In the genomic region with DNA sequence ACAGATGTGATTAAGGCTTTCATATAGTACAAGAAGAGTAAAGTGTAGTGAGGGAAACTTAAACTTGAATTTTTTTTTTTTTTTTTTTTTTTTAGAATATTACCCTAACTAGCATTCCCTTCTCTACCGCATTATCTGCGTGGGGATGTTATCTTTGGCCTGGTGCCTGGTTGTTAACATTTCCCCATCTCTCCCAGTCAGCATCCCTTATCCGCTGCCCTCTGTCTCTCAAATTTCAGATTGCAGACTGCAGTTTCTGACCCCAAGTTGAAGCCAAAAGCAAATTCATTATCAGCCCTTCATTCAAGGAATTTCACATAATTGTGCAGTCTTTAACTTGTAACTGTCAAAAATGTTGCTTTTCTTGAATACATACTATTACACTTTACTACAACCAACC, we compare ENCODE assay signal across 11 cellular contexts.
DNase-seq lines count a peak whose midpoint lies in the region; ATAC-seq and TF ChIP-seq lines count a peak whose summit lies in the region.
"Had no signal": no experiment of that assay in that cellular context is flagged by ENCODE, and none has a peak within 500 bp of the region (broad histone marks: within the 10 kb centered on the region; RNA-seq: fewer than 3 reads in every experiment).

No MANE protein-coding gene starts in this region.

- DNase-seq in GM13977 (ENCODE audit: low spot score) (no peak), Panc1 (ENCODE audit: low read depth, low spot score) (no peak), left cardiac atrium (peak; percentile 37), mucosa of descending colon (no peak), NCI-H1417 (lab: John Stamatoyannopoulos, UW) (no peak)
- no peak for DNase-seq in activated CD4-positive, CD25-positive, alpha-beta regulatory T cell treated with anti-CD3 and anti-CD28 coated beads, Interleukin-2, amount 50 U/mL, for 72 hours
- DNase-seq in stimulated activated CD4-positive, alpha-beta T cell treated with anti-CD3 and anti-CD28 coated beads, Interleukin-4, amount 100 ng/mL, for 1 hour: no peak

- TF ChIP-seq CTCF in 22Rv1 (IDR thresholded peaks at IDR 0.05) (peak; percentile 41), GM13977 (IDR thresholded peaks at IDR 0.05; ENCODE audit: extremely low read depth, insufficient read depth, missing control alignments) (peak; percentile 31), Panc1 (IDR thresholded peaks at IDR 0.05) (peak; percentile 28; the same call in 1 of the 2 replicates), mucosa of descending colon (IDR thresholded peaks at IDR 0.05) (no peak)

- POLR2A ChIA-PET in Panc1 (lab: Charles Lee): no interaction called here

- H3K9me3 ChIP-seq in Panc1 (ENCODE audit: control insufficient read depth, insufficient read depth, low read depth, low read length): no peaks in the 10 kb centered on the region
- no peaks in the 10 kb centered on the region for H3K9me3 ChIP-seq in mucosa of descending colon

- H3K27ac ChIP-seq in 22Rv1 (no peak overlapping the region), Panc1 (ENCODE audit: low read length) (no peak overlapping the region)
- H3K27ac ChIP-seq: HL-60, parathyroid adenoma had no signal

- no peak for ATAC-seq in Panc1
- ATAC-seq in left cardiac atrium: peak; percentile 55 to 86
- no peak for ATAC-seq in mucosa of descending colon
- ATAC-seq: activated T-helper 17 cell treated with anti-CD3 and anti-CD28 coated beads, Interleukin-2, amount 50 U/mL, for 72 hours had no signal

- no TSS peak for BruUV-seq in Panc1 (replicated peaks; lab: Mats Ljungman, UMichigan)

- in situ Hi-C loops in GM13977 (cut with MboI; ENCODE audit: low pct_unique_long_range_greater_than_20kb, low sequenced_read_pairs, unreplicated experiment): no loop called here
- in situ Hi-C loops in Panc1 (cut with HindIII; ENCODE audit: low pct_unique_long_range_greater_than_20kb, low sequenced_read_pairs): no loop called here

- intact Hi-C loops in Panc1 (cut with micrococcal nuclease; ENCODE audit: unreplicated experiment): no loop called here
- intact Hi-C loops in left cardiac atrium (cut with DNase I): no loop called here
- intact Hi-C loops in mucosa of descending colon (cut with DNase I, micrococcal nuclease): no loop called here

- no peaks in the 10 kb centered on the region for H3K4me1 ChIP-seq in Panc1 (ENCODE audit: control insufficient read depth, insufficient read depth, low read length)
- no peaks in the 10 kb centered on the region for H3K4me1 ChIP-seq in mucosa of descending colon (ENCODE audit: low read depth)
- H3K4me1 ChIP-seq: parathyroid adenoma had no signal

- no peaks in the 10 kb centered on the region for H3K27me3 ChIP-seq in Panc1 (ENCODE audit: control insufficient read depth, insufficient read depth, low read length)

- CTCF ChIA-PET in Panc1 (lab: Charles Lee): interaction anchor here (0.6 to 0.7 kb wide), 2 partner anchors 156 to 414 kb away, joined by 3 to 8 read pairs; no protein-coding TSS in a partner anchor

- H3K4me3 ChIP-seq in Panc1 (ENCODE audit: low read depth in 2 of 2, low read length in 2 of 2) (no peak overlapping the region), mucosa of descending colon (no peak overlapping the region)

- no peaks in the 10 kb centered on the region for H3K36me3 ChIP-seq in Panc1 (ENCODE audit: control insufficient read depth, insufficient read depth, low read length)
- H3K36me3 ChIP-seq in mucosa of descending colon (ENCODE audit: low read depth): no peaks in the 10 kb centered on the region

Comparison
In these comparisons a context has a peak if more than half of its experiments do, and no peak if none do; other contexts are left out.
1. ATAC-seq: peak in left cardiac atrium (2 of 2); none in Panc1 (single experiment) and mucosa of descending colon (single experiment).